Comparison of ENCODE assay signal across 19 cellular contexts in genomic region chr9:35793461-35793860, GRCh38. TPM values are rescaled to one million over a fixed set of nuclear protein-coding genes. Genes with fewer than 3 reads are reported as not detected.
DNase-seq lines count a peak whose midpoint lies in the region; ATAC-seq and TF ChIP-seq lines count a peak whose summit lies in the region.
"Had no signal": no experiment of that assay in that cellular context is flagged by ENCODE, and none has a peak within 500 bp of the region (broad histone marks: within the 10 kb centered on the region; RNA-seq: fewer than 3 reads in every experiment).

No MANE protein-coding gene starts in this region.

- H3K9me3 ChIP-seq in IMR-90 (ENCODE audit: control insufficient read depth, insufficient read depth, low read length): no peaks in the 10 kb centered on the region
- no peaks in the 10 kb centered on the region for H3K9me3 ChIP-seq in skeletal muscle tissue (ENCODE audit: control insufficient read depth in 3 of 3, low read length in 3 of 3)
- H3K9me3 ChIP-seq: right lobe of liver had no signal

- H2AFZ ChIP-seq in IMR-90 (replicated peaks; ENCODE audit: low read length, poor library complexity): no peak overlapping the region

- H3K4me3 ChIP-seq in IMR-90 (ENCODE audit: insufficient read depth, low read depth, low read length) (peak overlapping the region; percentile 27), foreskin fibroblast (ENCODE audit: low read depth in 1 of 2, low read length in 2 of 2) (peak overlapping the region; percentile 53 to 62), skeletal muscle tissue (ENCODE audit: low read length in 3 of 3) (peak overlapping the region in 2 of 3 donors; percentile 54 to 65)

- BruUV-seq in IMR-90 (replicated peaks; lab: Mats Ljungman, UMichigan): no TSS peak

- peaks cover 10% of the 10 kb centered on the region for H3K36me3 Mint-ChIP-seq in activated T-helper 1 cell treated with anti-CD3 and anti-CD28 coated beads, Interleukin-12 subunit alpha, Interleukin-12 subunit beta, Interleukin-2, Interleukin-4 antibody, amounts not matched to agents 30 ng/mL and 10 ng/mL and 1 ng/mL, durations not matched to agents 14 hours and 24 hours and 36 hours (ENCODE audit: low read depth)

- H3K79me1 ChIP-seq in IMR-90 (ENCODE audit: low read depth in 1 of 2, low read length in 2 of 2): peaks cover 27 to 62% of the 10 kb centered on the region in 2 experiments

- H2BK15ac ChIP-seq in IMR-90 (ENCODE audit: low read depth, low read length): no peak overlapping the region

- H3K18ac ChIP-seq in IMR-90 (ENCODE audit: low read depth, low read length): no peak overlapping the region

- no peak overlapping the region for H4K91ac ChIP-seq in IMR-90 (ENCODE audit: insufficient read depth, low read depth, low read length)

- no peak overlapping the region for H2AK9ac ChIP-seq in IMR-90 (replicated peaks; ENCODE audit: low read depth, low read length, poor library complexity)

- no peak overlapping the region for H3K56ac ChIP-seq in IMR-90 (ENCODE audit: extremely low read depth, insufficient read depth, low read length)

- peak overlapping the region in 1 of 2 experiments; percentile 0; a peak in 1 of 4 replicates for H4K8ac ChIP-seq in IMR-90 (ENCODE audit: low read depth in 2 of 2, low read length in 2 of 2)

- WGBS in IMR-90 (ENCODE audit: extremely low coverage in 2 of 2, insufficient read length in 1 of 2), 2 experiments: 42% methylated on average over 2 of the region's 2 CpGs; no CpG with 5 or more reads in 1 of the 2 experiments

- no peak for TF ChIP-seq RAD21 in IMR-90 (IDR thresholded peaks at IDR 0.05; ENCODE audit: low read length)

- H3K27ac ChIP-seq in IMR-90 (ENCODE audit: insufficient read depth, low read length) (no peak overlapping the region), skeletal muscle tissue (ENCODE audit: low read depth, low read length) (no peak overlapping the region)
- H3K27ac ChIP-seq: right lobe of liver had no signal

- H3K4ac ChIP-seq in IMR-90 (ENCODE audit: low read depth, low read length): peak overlapping the region; percentile 21

- CTCF ChIA-PET in IMR-90 (lab: Yijun Ruan, JAX): no interaction called here

- no peak overlapping the region for H2BK5ac ChIP-seq in IMR-90 (ENCODE audit: low read depth, low read length, poor library complexity, severe bottlenecking)

- POLR2A ChIA-PET in IMR-90 (lab: Charles Lee; ENCODE audit: unreplicated experiment): no interaction called here

- H3K9ac ChIP-seq in IMR-90 (ENCODE audit: low read depth, low read length) (peak overlapping the region; percentile 56; the same call in 1 of the 2 replicates), skeletal muscle tissue (ENCODE audit: low read depth in 1 of 3, low read length in 3 of 3) (peak overlapping the region; percentile 7 to 69 (median 28))

- no peaks in the 10 kb centered on the region for H3K9me3 Mint-ChIP-seq in activated T-helper 1 cell treated with anti-CD3 and anti-CD28 coated beads, Interleukin-12 subunit alpha, Interleukin-12 subunit beta, Interleukin-2, Interleukin-4 antibody, amounts not matched to agents 30 ng/mL and 10 ng/mL and 1 ng/mL, durations not matched to agents 14 hours and 24 hours and 36 hours
- H3K9me3 Mint-ChIP-seq: activated CD4-positive, alpha-beta T cell treated with anti-CD3 and anti-CD28 coated beads, Interleukin-2, amount 10 ng/mL, durations not matched to agents 24 days and 14 days; naive thymus-derived CD8-positive, alpha-beta T cell had no signal

- H3K27ac Mint-ChIP-seq in activated T-helper 1 cell treated with anti-CD3 and anti-CD28 coated beads, Interleukin-12 subunit alpha, Interleukin-12 subunit beta, Interleukin-2, Interleukin-4 antibody, amounts not matched to agents 30 ng/mL and 10 ng/mL and 1 ng/mL, durations not matched to agents 14 hours and 24 hours and 36 hours: peak overlapping the region; percentile 10
- H3K27ac Mint-ChIP-seq: activated CD4-positive, alpha-beta T cell treated with anti-CD3 and anti-CD28 coated beads, Interleukin-2, amount 10 ng/mL, durations not matched to agents 24 days and 14 days had no signal

- no peak for TF ChIP-seq POLR2A in IMR-90 (IDR thresholded peaks at IDR 0.05; ENCODE audit: low read depth, low read length)

- no peak overlapping the region for H3K4me3 Mint-ChIP-seq in activated T-helper 1 cell treated with anti-CD3 and anti-CD28 coated beads, Interleukin-12 subunit alpha, Interleukin-12 subunit beta, Interleukin-2, Interleukin-4 antibody, amounts not matched to agents 30 ng/mL and 10 ng/mL and 1 ng/mL, durations not matched to agents 14 hours and 24 hours and 36 hours
- H3K4me3 Mint-ChIP-seq: activated CD4-positive, alpha-beta T cell treated with anti-CD3 and anti-CD28 coated beads, Interleukin-2, amount 10 ng/mL, durations not matched to agents 24 days and 14 days; naive thymus-derived CD8-positive, alpha-beta T cell had no signal

- no peak overlapping the region for H2BK120ac ChIP-seq in IMR-90 (ENCODE audit: low read depth, low read length)

- no peaks in the 10 kb centered on the region for H3K27me3 Mint-ChIP-seq in activated T-helper 1 cell treated with anti-CD3 and anti-CD28 coated beads, Interleukin-12 subunit alpha, Interleukin-12 subunit beta, Interleukin-2, Interleukin-4 antibody, amounts not matched to agents 30 ng/mL and 10 ng/mL and 1 ng/mL, durations not matched to agents 14 hours and 24 hours and 36 hours (ENCODE audit: insufficient read depth)
- H3K27me3 Mint-ChIP-seq: activated CD4-positive, alpha-beta T cell treated with anti-CD3 and anti-CD28 coated beads, Interleukin-2, amount 10 ng/mL, durations not matched to agents 24 days and 14 days had no signal

- peaks cover 23% of the 10 kb centered on the region for H3K4me1 Mint-ChIP-seq in activated T-helper 1 cell treated with anti-CD3 and anti-CD28 coated beads, Interleukin-12 subunit alpha, Interleukin-12 subunit beta, Interleukin-2, Interleukin-4 antibody, amounts not matched to agents 30 ng/mL and 10 ng/mL and 1 ng/mL, durations not matched to agents 14 hours and 24 hours and 36 hours (ENCODE audit: low read depth)

- ATAC-seq in IMR-90 (ENCODE audit: low read depth) (no peak), HG03565 (IDR thresholded peaks at IDR 0.05; ENCODE audit: unreplicated experiment) (no peak)
- ATAC-seq: naive thymus-derived CD8-positive, alpha-beta T cell; stimulated activated naive CD8-positive, alpha-beta T cell treated with anti-CD3 and anti-CD28 coated beads, Interleukin-15, Interleukin-2, amounts not matched to agents 100 U/mL and 50 U/mL, for 24 hours had no signal

- peak overlapping the region; percentile 93; the same call in 1 of the 2 replicates for H3K14ac ChIP-seq in IMR-90 (replicated peaks; ENCODE audit: low read depth, low read length)

- intact Hi-C loops in IMR-90 (cut with micrococcal nuclease): no loop called here
- intact Hi-C loops in activated T-helper 1 cell treated with anti-CD3 and anti-CD28 coated beads, Interleukin-12 subunit alpha, Interleukin-12 subunit beta, Interleukin-2, Interleukin-4 antibody, amounts not matched to agents 30 ng/mL and 10 ng/mL and 1 ng/mL, durations not matched to agents 14 hours and 24 hours and 36 hours (cut with micrococcal nuclease): no loop called here

- H3K23ac ChIP-seq in IMR-90 (ENCODE audit: low read depth, low read length): peak overlapping the region; percentile 91

- in situ Hi-C loops in IMR-90 (cut with MboI; ENCODE audit: low sequenced_read_pairs): no loop called here

- no peak for DNase-seq in IMR-90
- DNase-seq in activated T-helper 1 cell treated with anti-CD3 and anti-CD28 coated beads, Interleukin-12 subunit alpha, Interleukin-12 subunit beta, Interleukin-2, Interleukin-4 antibody, amounts not matched to agents 30 ng/mL and 10 ng/mL and 1 ng/mL, durations not matched to agents 14 hours and 24 hours and 36 hours (ENCODE audit: low spot score): no peak
- peak in 1 of 2 donors; percentile 35 for DNase-seq in foreskin fibroblast
- no peak for DNase-seq in activated CD8-positive, alpha-beta memory T cell treated with anti-CD3 and anti-CD28 coated beads, Interleukin-2, amount 50 U/mL, for 48 hours
- no peak for DNase-seq in NCI-H2227 treated with DMSO at 0.1 percent for 48 hours (lab: John Stamatoyannopoulos, UW)
- no peak for DNase-seq in GM19240 (ENCODE audit: insufficient read length, low spot score)
- DNase-seq: activated CD4-positive, alpha-beta T cell treated with anti-CD3 and anti-CD28 coated beads, Interleukin-2, amount 10 ng/mL, durations not matched to agents 24 days and 14 days; activated effector memory CD4-positive, alpha-beta T cell treated with Interleukin-2 at 50 U/mL for 16 hours; GDM1; naive thymus-derived CD8-positive, alpha-beta T cell; NCI-H187; NCI-H774; right lobe of liver; stimulated activated naive CD8-positive, alpha-beta T cell treated with anti-CD3 and anti-CD28 coated beads, Interleukin-15, Interleukin-2, amounts not matched to agents 100 U/mL and 50 U/mL, for 24 hours had no signal

- H3K27me3 ChIP-seq in IMR-90 (ENCODE audit: control insufficient read depth, insufficient read depth, low read length) (no peaks in the 10 kb centered on the region), skeletal muscle tissue (ENCODE audit: control insufficient read depth in 3 of 3, insufficient read depth in 3 of 3, low read length in 3 of 3) (no peaks in the 10 kb centered on the region)
- H3K27me3 ChIP-seq: right lobe of liver had no signal

- H2BK20ac ChIP-seq in IMR-90 (ENCODE audit: low read depth, low read length): no peak overlapping the region

- H3K36me3 ChIP-seq in IMR-90 (ENCODE audit: control insufficient read depth, insufficient read depth, low read length) (no peaks in the 10 kb centered on the region), skeletal muscle tissue (ENCODE audit: control insufficient read depth in 3 of 3, insufficient read depth in 3 of 3, low read length in 3 of 3) (no peaks in the 10 kb centered on the region)
- H3K36me3 ChIP-seq: right lobe of liver had no signal

- H4K20me1 ChIP-seq in IMR-90 (ENCODE audit: insufficient read depth, low read length): no peaks in the 10 kb centered on the region

- peaks cover 42% of the 10 kb centered on the region for H3K9me1 ChIP-seq in IMR-90 (ENCODE audit: insufficient read depth, low read length)

- TF ChIP-seq CTCF in IMR-90 (conservative IDR thresholded peaks at IDR 0.05; ENCODE audit: low read depth, low read length): no peak
- TF ChIP-seq CTCF in foreskin fibroblast (IDR thresholded peaks at IDR 0.05; ENCODE audit: low read depth, low read length): no peak

- peak overlapping the region; percentile 98 for H3K4me2 ChIP-seq in IMR-90 (ENCODE audit: low read depth, low read length)

- H2AK5ac ChIP-seq in IMR-90 (ENCODE audit: low read depth, low read length): no peak overlapping the region

- peaks cover 28% of the 10 kb centered on the region for H3K4me1 ChIP-seq in IMR-90 (ENCODE audit: control insufficient read depth, insufficient read depth, low read length)
- peaks cover 31 to 51% (median 32%) of the 10 kb centered on the region in 3 donors for H3K4me1 ChIP-seq in skeletal muscle tissue (ENCODE audit: control insufficient read depth in 3 of 3, insufficient read depth in 3 of 3, low read length in 3 of 3)

- peak overlapping the region; percentile 10 for H4K5ac ChIP-seq in IMR-90 (ENCODE audit: low read depth, low read length)

- dilution Hi-C loops in IMR-90 (cut with HindIII; ENCODE audit: low sequenced_read_pairs, unreplicated experiment): no loop called here

RNA-seq across cellular contexts. Expression of gene NPR2, which starts 2.1 kb away (rescaled TPM):
- total RNA-seq in IMR-90 (2012; rRNA removed): 5.2 and 6.4 TPM in 2 replicates
- 29.9 and 35.7 TPM in 2 replicates for polyA plus RNA-seq in IMR-90 (2012; rRNA removed)
- 12.3 and 21.9 TPM in 2 replicates for polyA plus RNA-seq in IMR-90 (2012; cell fraction: cytosol; rRNA removed)
- 47.1 and 127 TPM in 2 replicates for polyA plus RNA-seq in IMR-90 (2012; cell fraction: nucleus; rRNA removed; ENCODE audit: low replicate concordance)
- 9.3 and 10.4 TPM in 2 replicates for total RNA-seq in activated T-helper 1 cell treated with anti-CD3 and anti-CD28 coated beads, Interleukin-12 subunit alpha, Interleukin-12 subunit beta, Interleukin-2, Interleukin-4 antibody, amounts not matched to agents 30 ng/mL and 10 ng/mL and 1 ng/mL, durations not matched to agents 14 hours and 24 hours and 36 hours
- total RNA-seq in skeletal muscle tissue: 7.3 TPM

RNA-seq across cellular contexts. Expression of gene SPAG8, which starts 18.6 kb away (rescaled TPM):
- total RNA-seq in IMR-90 (2012; rRNA removed) (0.28 and 0.72 TPM in 2 replicates), skeletal muscle tissue (0.52 TPM)
- 0.62 and 0.84 TPM in 2 replicates for polyA plus RNA-seq in IMR-90 (2012; rRNA removed)
- polyA plus RNA-seq in IMR-90 (2012; cell fraction: cytosol; rRNA removed): 0.35 and 0.49 TPM in 2 replicates
- 4.4 and 5.1 TPM in 2 replicates for polyA plus RNA-seq in IMR-90 (2012; cell fraction: nucleus; rRNA removed; ENCODE audit: low replicate concordance)
- total RNA-seq in activated T-helper 1 cell treated with anti-CD3 and anti-CD28 coated beads, Interleukin-12 subunit alpha, Interleukin-12 subunit beta, Interleukin-2, Interleukin-4 antibody, amounts not matched to agents 30 ng/mL and 10 ng/mL and 1 ng/mL, durations not matched to agents 14 hours and 24 hours and 36 hours: 0.66 and 1.0 TPM in 2 replicates

RNA-seq across cellular contexts. Expression of gene HINT2, which starts 21.4 kb away (rescaled TPM):
- 6.7 and 7.5 TPM in 2 replicates for total RNA-seq in IMR-90 (2012; rRNA removed)
- polyA plus RNA-seq in IMR-90 (2012; rRNA removed): 17.4 and 20.6 TPM in 2 replicates
- polyA plus RNA-seq in IMR-90 (2012; cell fraction: cytosol; rRNA removed): 26.5 and 46.4 TPM in 2 replicates
- 10.9 and 11.6 TPM in 2 replicates for polyA plus RNA-seq in IMR-90 (2012; cell fraction: nucleus; rRNA removed; ENCODE audit: low replicate concordance)
- 47.5 and 55.3 TPM in 2 replicates for total RNA-seq in activated T-helper 1 cell treated with anti-CD3 and anti-CD28 coated beads, Interleukin-12 subunit alpha, Interleukin-12 subunit beta, Interleukin-2, Interleukin-4 antibody, amounts not matched to agents 30 ng/mL and 10 ng/mL and 1 ng/mL, durations not matched to agents 14 hours and 24 hours and 36 hours
- 25.1 TPM for total RNA-seq in skeletal muscle tissue

RNA-seq across cellular contexts. Expression of gene FAM221B, which starts 35.1 kb away (rescaled TPM):
- total RNA-seq in IMR-90 (2012; rRNA removed): not detected in 2 replicates
- not detected in 2 replicates for polyA plus RNA-seq in IMR-90 (2012; rRNA removed)
- polyA plus RNA-seq in IMR-90 (2012; cell fraction: cytosol; rRNA removed): not detected in 2 replicates
- polyA plus RNA-seq in IMR-90 (2012; cell fraction: nucleus; rRNA removed; ENCODE audit: low replicate concordance): not detected in 2 replicates
- not detected in 2 replicates for total RNA-seq in activated T-helper 1 cell treated with anti-CD3 and anti-CD28 coated beads, Interleukin-12 subunit alpha, Interleukin-12 subunit beta, Interleukin-2, Interleukin-4 antibody, amounts not matched to agents 30 ng/mL and 10 ng/mL and 1 ng/mL, durations not matched to agents 14 hours and 24 hours and 36 hours
- total RNA-seq in skeletal muscle tissue: not detected
- total RNA-seq: activated CD4-positive, alpha-beta T cell treated with anti-CD3 and anti-CD28 coated beads, Interleukin-2, amount 10 ng/mL, durations not matched to agents 24 days and 14 days; H4; LHCN-M2; naive thymus-derived CD8-positive, alpha-beta T cell; right lobe of liver; T-helper 2 cell treated with Interferon-gamma antibody and Interleukin-4, amounts not matched to agents 100 ng/mL and 5 ng/mL, for 36 hours had no signal
- polyA plus RNA-seq: naive thymus-derived CD8-positive, alpha-beta T cell had no signal

RNA-seq across cellular contexts. Expression of gene TMEM8B, which starts 35.6 kb away (rescaled TPM):
- 0.56 and 0.72 TPM in 2 replicates for total RNA-seq in IMR-90 (2012; rRNA removed)
- polyA plus RNA-seq in IMR-90 (2012; rRNA removed): 8.2 and 8.3 TPM in 2 replicates
- polyA plus RNA-seq in IMR-90 (2012; cell fraction: cytosol; rRNA removed): 4.6 and 10.5 TPM in 2 replicates
- 24.1 and 54.4 TPM in 2 replicates for polyA plus RNA-seq in IMR-90 (2012; cell fraction: nucleus; rRNA removed; ENCODE audit: low replicate concordance)
- 1.7 and 1.9 TPM in 2 replicates for total RNA-seq in activated T-helper 1 cell treated with anti-CD3 and anti-CD28 coated beads, Interleukin-12 subunit alpha, Interleukin-12 subunit beta, Interleukin-2, Interleukin-4 antibody, amounts not matched to agents 30 ng/mL and 10 ng/mL and 1 ng/mL, durations not matched to agents 14 hours and 24 hours and 36 hours
- total RNA-seq in skeletal muscle tissue: 2.6 TPM
